Comparison of ENCODE assay signal across 13 cellular contexts in genomic region chr2:37784071-37784758, GRCh38.
"Had no signal": no experiment of that assay in that cellular context is flagged by ENCODE, and none has a peak within 500 bp of the region (broad histone marks: within the 10 kb centered on the region; RNA-seq: fewer than 3 reads in every experiment).

No MANE protein-coding gene starts in this region.

- H3K27ac ChIP-seq: body of pancreas, right atrium auricular region had no signal

- ATAC-seq: body of pancreas; stimulated activated effector memory CD8-positive, alpha-beta T cell treated with anti-CD3 and anti-CD28 coated beads, Interleukin-12 subunit alpha, Interleukin-12 subunit beta, amount 100 ng/mL, for 72 hours had no signal

- H3K36me3 ChIP-seq: right atrium auricular region, thyroid gland had no signal

- H3K9me3 ChIP-seq: thyroid gland had no signal

- H3K4me3 ChIP-seq: body of pancreas, right atrium auricular region, thyroid gland had no signal

- H3K4me1 ChIP-seq: body of pancreas had no signal

- DNase-seq: activated CD4-positive, alpha-beta T cell treated with anti-CD3 and anti-CD28 coated beads, Interleukin-2, amount 50 U/mL, for 1 hour; activated CD4-positive, CD25-positive, alpha-beta regulatory T cell; activated T-cell treated with anti-CD3 and anti-CD28 coated beads for 4 hours; body of pancreas; cortex of kidney; effector memory CD4-positive, alpha-beta T cell; erythroblast; naive B cell; small intestine; T-helper 2 cell; thyroid gland had no signal

- H3K27me3 ChIP-seq: right atrium auricular region, thyroid gland had no signal
